ENCODE assay signal across 13 cellular contexts in the genomic region with DNA sequence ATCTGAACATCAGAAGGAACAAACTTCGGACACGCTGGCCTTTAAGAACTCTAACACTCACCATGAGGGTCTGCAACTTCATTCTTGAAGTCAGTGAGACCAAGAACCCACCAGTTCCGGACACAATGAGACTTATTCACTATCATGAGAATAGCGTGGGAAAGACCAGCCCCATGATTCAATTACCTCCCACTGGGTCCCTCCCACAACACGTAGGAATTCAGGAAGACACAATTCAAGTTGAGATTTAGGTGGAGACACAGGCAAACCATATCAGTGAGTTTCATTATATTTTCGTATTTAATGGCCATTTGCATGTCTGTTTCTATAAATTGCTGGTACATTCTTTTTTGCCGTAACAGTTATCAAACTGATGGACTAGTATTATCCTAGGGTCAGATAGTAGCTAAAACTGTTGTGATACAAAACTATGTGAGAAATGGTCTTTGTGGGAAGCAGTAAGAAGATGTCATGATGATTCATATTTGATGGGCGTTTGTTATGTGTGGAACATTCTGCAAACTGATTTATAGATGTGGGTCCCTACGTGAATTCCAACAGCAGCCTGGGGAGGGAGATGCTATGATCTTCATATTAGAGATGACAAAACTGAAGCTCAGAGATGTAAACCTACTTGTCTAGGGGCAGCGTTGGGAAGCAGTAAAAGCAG.
"Had no signal": no experiment of that assay in that cellular context is flagged by ENCODE, and none has a peak within 500 bp of the region (broad histone marks: within the 10 kb centered on the region; RNA-seq: fewer than 3 reads in every experiment).

No MANE protein-coding gene starts in this region.

- H3K4me1 ChIP-seq: suprapubic skin had no signal

- H3K27ac ChIP-seq: dorsolateral prefrontal cortex, suprapubic skin had no signal

- H3K27me3 ChIP-seq: dorsolateral prefrontal cortex, suprapubic skin had no signal

- H3K36me3 ChIP-seq: suprapubic skin had no signal

- H3K4me3 ChIP-seq: dorsolateral prefrontal cortex, suprapubic skin had no signal

- DNase-seq: activated CD4-positive, alpha-beta T cell treated with anti-CD3 and anti-CD28 coated beads, Interleukin-2, amount 50 U/mL, for 48 hours; activated CD4-positive, CD25-positive, alpha-beta regulatory T cell treated with anti-CD3 and anti-CD28 coated beads, Interleukin-2, amount 50 U/mL, for 72 hours; activated naive CD4-positive, alpha-beta T cell treated with Interleukin-2 at 50 U/mL for 16 hours; aorta; dorsolateral prefrontal cortex; endodermal cell; midbrain; naive B cell; small intestine; stimulated activated CD4-positive, alpha-beta T cell treated with anti-CD3 and anti-CD28 coated beads, Interleukin-4, amount 100 ng/mL, for 4 hours had no signal

- ATAC-seq: activated T-helper 17 cell treated with anti-CD3 and anti-CD28 coated beads, Interleukin-2, amount 50 U/mL, for 72 hours; left lobe of liver had no signal

- H3K9me3 ChIP-seq: suprapubic skin had no signal
